20 cellular contexts compared by ENCODE assay signal in the genomic region with DNA sequence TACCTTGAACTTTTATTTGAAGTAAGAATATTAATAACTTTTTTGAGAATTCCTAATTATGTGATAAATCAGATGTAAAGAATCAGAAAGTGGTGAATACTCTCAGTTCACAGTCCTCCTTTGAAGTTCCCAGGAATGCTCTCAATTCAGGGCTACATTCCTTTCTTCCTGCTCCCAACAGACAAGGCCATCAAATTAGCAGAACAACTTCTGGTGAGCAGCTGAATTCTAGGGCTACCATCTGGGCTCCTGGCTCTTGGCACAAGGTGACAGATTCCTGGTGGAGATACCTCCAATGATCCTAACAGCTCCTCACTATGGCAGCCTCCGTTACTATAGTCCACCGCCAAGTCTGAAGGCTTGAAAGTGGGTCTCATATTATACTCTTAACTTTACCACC. TPM values are rescaled to one million over a fixed set of nuclear protein-coding genes. Genes with fewer than 3 reads are reported as not detected.
"Had no signal": no experiment of that assay in that cellular context is flagged by ENCODE, and none has a peak within 500 bp of the region (broad histone marks: within the 10 kb centered on the region; RNA-seq: fewer than 3 reads in every experiment).

No MANE protein-coding gene starts in this region.

- H3K4me1 ChIP-seq: ascending aorta, SJSA1 had no signal

- H3K9me3 ChIP-seq: ascending aorta, SJSA1 had no signal

- H3K27ac ChIP-seq: ascending aorta, SJSA1 had no signal

- H3K36me3 ChIP-seq: ascending aorta, SJSA1 had no signal

- H3K27me3 ChIP-seq: ascending aorta had no signal

- DNase-seq: activated B cell treated with CpG ODN at 0.5 μM for 24 hours; activated CD4-positive, alpha-beta memory T cell treated with anti-CD3 and anti-CD28 coated beads for 36 hours; activated CD4-positive, alpha-beta T cell treated with anti-CD3 and anti-CD28 coated beads, Interleukin-2, amount 10 ng/mL, durations not matched to agents 7 days and 5 days; activated CD8-positive, alpha-beta memory T cell treated with anti-CD3 and anti-CD28 coated beads for 24 hours; activated effector memory CD4-positive, alpha-beta T cell treated with anti-CD3 and anti-CD28 coated beads, Interleukin-2, amount 50 U/mL, for 16 hours; activated naive CD4-positive, alpha-beta T cell treated with Interleukin-2 at 50 U/mL for 16 hours; activated naive CD8-positive, alpha-beta T cell treated with anti-CD3 and anti-CD28 coated beads, Interleukin-2, amount 50 U/mL, for 24 hours; activated T-cell treated with anti-CD3 and anti-CD28 coated beads, Interleukin-2, amount 50 U/mL, for 4 hours; amniotic stem cell; Kasumi-1; KBM-7; NCI-H2107; NCI-H510A treated with DMSO at 0.1 percent for 48 hours; PC-3; SHP77; T-helper 9 cell had no signal

- FAIRE-seq: RCC 7860 had no signal

- H3K4me3 ChIP-seq: ascending aorta, SJSA1 had no signal

RNA-seq across cellular contexts. Expression of a gene that starts 48.6 kb away (rescaled TPM):
- total RNA-seq: activated B cell treated with CpG ODN at 0.5 μM for 24 hours; activated CD4-positive, alpha-beta memory T cell treated with anti-CD3 and anti-CD28 coated beads for 36 hours; activated CD4-positive, alpha-beta T cell treated with anti-CD3 and anti-CD28 coated beads, Interleukin-2, amount 10 ng/mL, durations not matched to agents 7 days and 5 days; activated naive CD4-positive, alpha-beta T cell treated with anti-CD3 and anti-CD28 coated beads, Interleukin-2, amount 50 U/mL, for 72 hours; activated T-cell treated with anti-CD3 and anti-CD28 coated beads, Interleukin-2, amount 50 U/mL, for 4 hours; ascending aorta; PC-3 had no signal
